Comparison of ENCODE assay signal across 9 cellular contexts in genomic region chr2:176653856-176654443, GRCh38.
A peak's percentile ranks its signal among the peaks of the same experiment; 100 is the strongest.
DNase-seq lines count a peak whose midpoint lies in the region; ATAC-seq and TF ChIP-seq lines count a peak whose summit lies in the region.
"Had no signal": no experiment of that assay in that cellular context is flagged by ENCODE, and none has a peak within 500 bp of the region (broad histone marks: within the 10 kb centered on the region; RNA-seq: fewer than 3 reads in every experiment).

No MANE protein-coding gene starts in this region.

- H4K5ac ChIP-seq in IMR-90 (ENCODE audit: low read depth, low read length), result no peak overlapping the region

- no peak overlapping the region for H3K4me2 ChIP-seq in IMR-90 (ENCODE audit: low read depth, low read length)
- H3K4me2 ChIP-seq: BLaER1 treated with 17β-estradiol and CSF1 and Interleukin-3, amounts not matched to agents 10 nM and 100 nM had no signal

- H2AK9ac ChIP-seq in IMR-90 (replicated peaks; ENCODE audit: low read depth, low read length, poor library complexity), result no peak overlapping the region

- DNase-seq in NCI-H2196 (lab: John Stamatoyannopoulos, UW; ENCODE audit: unreplicated experiment), result peak; percentile 39
- no peak for DNase-seq in NCI-H2196 treated with DMSO at 0.1 percent for 48 hours (lab: John Stamatoyannopoulos, UW; ENCODE audit: unreplicated experiment)
- peak; percentile 55 for DNase-seq in IMR-90
- no peak for DNase-seq in Panc1 (ENCODE audit: low read depth, low spot score)
- DNase-seq in caudate nucleus (lab: John Stamatoyannopoulos, UW), result peak in 36 of 61 donors; percentile 0 to 44 (median 9)
- peak in 1 of 2 donors; percentile 44 for DNase-seq in left lung
- DNase-seq in substantia nigra (lab: John Stamatoyannopoulos, UW), result peak in 35 of 49 donors; percentile 1 to 62 (median 27)

- TF ChIP-seq CTCF in IMR-90 (conservative IDR thresholded peaks at IDR 0.05; ENCODE audit: low read depth, low read length) (peak; percentile 59), Panc1 (IDR thresholded peaks at IDR 0.05) (peak; percentile 86), left lung (IDR thresholded peaks at IDR 0.05) (peak; percentile 52 to 56)

- H3K36me3 ChIP-seq in IMR-90 (ENCODE audit: control insufficient read depth, insufficient read depth, low read length) (no peaks in the 10 kb centered on the region), Panc1 (ENCODE audit: control insufficient read depth, insufficient read depth, low read length) (no peaks in the 10 kb centered on the region; the same call in 1 of the 2 replicates), left lung (no peaks in the 10 kb centered on the region)
- H3K36me3 ChIP-seq: BLaER1 treated with 17β-estradiol and CSF1 and Interleukin-3, amounts not matched to agents 10 nM and 100 nM had no signal

- no peak overlapping the region for H4K8ac ChIP-seq in IMR-90 (ENCODE audit: low read depth in 2 of 2, low read length in 2 of 2)

- intact Hi-C loops in IMR-90 (cut with micrococcal nuclease) (loop anchor here (5.0 to 10.0 kb wide), 2 partner anchors 493 to 1101 kb away; no protein-coding TSS in a partner anchor), Panc1 (cut with micrococcal nuclease; ENCODE audit: unreplicated experiment) (loop anchor here (5.0 kb wide), 3 partner anchors 158 to 527 kb away; partner anchors contain the start of gene HOXD8), left lung (cut with DNase I) (loop anchor here in 1 of 2 donors (10.0 kb wide), 1 partner anchor 161 kb away; no protein-coding TSS in a partner anchor)

- H2BK120ac ChIP-seq in IMR-90 (ENCODE audit: low read depth, low read length), result no peak overlapping the region

- POLR2A ChIA-PET in IMR-90 (lab: Charles Lee; ENCODE audit: unreplicated experiment), result no interaction called here
- POLR2A ChIA-PET in Panc1 (lab: Charles Lee), result no interaction called here

- H3K79me1 ChIP-seq in IMR-90 (ENCODE audit: low read depth in 1 of 2, low read length in 2 of 2), result no peaks in the 10 kb centered on the region

- H2AFZ ChIP-seq in IMR-90 (replicated peaks; ENCODE audit: low read length, poor library complexity), result no peak overlapping the region

- H4K20me1 ChIP-seq in IMR-90 (ENCODE audit: insufficient read depth, low read length), result no peaks in the 10 kb centered on the region
- H4K20me1 ChIP-seq: BLaER1 treated with 17β-estradiol and CSF1 and Interleukin-3, amounts not matched to agents 10 nM and 100 nM had no signal

- TF ChIP-seq RAD21 in IMR-90 (IDR thresholded peaks at IDR 0.05; ENCODE audit: low read length), result no peak; the same call in 1 of the 2 replicates

- no peak overlapping the region for H2BK5ac ChIP-seq in IMR-90 (ENCODE audit: low read depth, low read length, poor library complexity, severe bottlenecking)

- BruUV-seq in IMR-90 (replicated peaks; lab: Mats Ljungman, UMichigan), result no TSS peak
- BruUV-seq in Panc1 (replicated peaks; lab: Mats Ljungman, UMichigan), result no TSS peak

- no peak overlapping the region for H3K27ac ChIP-seq in IMR-90 (ENCODE audit: insufficient read depth, low read length)
- H3K27ac ChIP-seq in Panc1 (ENCODE audit: low read length), result no peak overlapping the region
- no peak overlapping the region for H3K27ac ChIP-seq in caudate nucleus (ENCODE audit: low read depth, low read length)
- no peak overlapping the region for H3K27ac ChIP-seq in left lung
- no peak overlapping the region for H3K27ac ChIP-seq in substantia nigra (ENCODE audit: low read depth, low read length, poor library complexity, severe bottlenecking)
- H3K27ac ChIP-seq: BLaER1 treated with 17β-estradiol and CSF1 and Interleukin-3, amounts not matched to agents 10 nM and 100 nM had no signal

- dilution Hi-C loops in IMR-90 (cut with HindIII; ENCODE audit: low sequenced_read_pairs, unreplicated experiment), result no loop called here

- no peak overlapping the region for H3K14ac ChIP-seq in IMR-90 (replicated peaks; ENCODE audit: low read depth, low read length)

- H3K9me1 ChIP-seq in IMR-90 (ENCODE audit: insufficient read depth, low read length), result no peaks in the 10 kb centered on the region

- H3K4ac ChIP-seq in IMR-90 (ENCODE audit: low read depth, low read length), result no peak overlapping the region

- H3K9ac ChIP-seq in IMR-90 (ENCODE audit: low read depth, low read length), result no peak overlapping the region
- H3K9ac ChIP-seq: BLaER1 treated with 17β-estradiol and CSF1 and Interleukin-3, amounts not matched to agents 10 nM and 100 nM had no signal

- CTCF ChIA-PET in IMR-90 (lab: Yijun Ruan, JAX) (interaction anchor here (0.6 to 1.9 kb wide), 9 partner anchors 10 to 543 kb away, joined by 3 to 11 read pairs (median 3); no protein-coding TSS in a partner anchor), Panc1 (lab: Charles Lee) (interaction anchor here (0.7 to 1.4 kb wide), 3 partner anchors 495 to 529 kb away, joined by 3 to 4 read pairs (median 3); no protein-coding TSS in a partner anchor)

- in situ Hi-C loops in IMR-90 (cut with MboI; ENCODE audit: low sequenced_read_pairs) (no loop called here), Panc1 (cut with HindIII; ENCODE audit: low pct_unique_long_range_greater_than_20kb, low sequenced_read_pairs) (no loop called here)

- H3K9me3 ChIP-seq in IMR-90 (ENCODE audit: control insufficient read depth, insufficient read depth, low read length) (no peaks in the 10 kb centered on the region), Panc1 (ENCODE audit: control insufficient read depth, insufficient read depth, low read depth, low read length) (no peaks in the 10 kb centered on the region), left lung (no peaks in the 10 kb centered on the region)
- H3K9me3 ChIP-seq: BLaER1 treated with 17β-estradiol and CSF1 and Interleukin-3, amounts not matched to agents 10 nM and 100 nM had no signal

- no peak overlapping the region for H2BK20ac ChIP-seq in IMR-90 (ENCODE audit: low read depth, low read length)

- H3K4me1 ChIP-seq in IMR-90 (ENCODE audit: control insufficient read depth, insufficient read depth, low read length), result no peaks in the 10 kb centered on the region
- H3K4me1 ChIP-seq in Panc1 (ENCODE audit: control insufficient read depth, insufficient read depth, low read length), result no peaks in the 10 kb centered on the region
- H3K4me1 ChIP-seq in left lung, result no peaks in the 10 kb centered on the region
- H3K4me1 ChIP-seq: BLaER1 treated with 17β-estradiol and CSF1 and Interleukin-3, amounts not matched to agents 10 nM and 100 nM had no signal

- H3K27me3 ChIP-seq in IMR-90 (ENCODE audit: control insufficient read depth, insufficient read depth, low read length), result no peaks in the 10 kb centered on the region; the same call in 1 of the 2 replicates
- no peaks in the 10 kb centered on the region for H3K27me3 ChIP-seq in Panc1 (ENCODE audit: control insufficient read depth, insufficient read depth, low read length)
- peaks cover 7 to 59% of the 10 kb centered on the region in 2 donors for H3K27me3 ChIP-seq in left lung
- H3K27me3 ChIP-seq: BLaER1 treated with 17β-estradiol and CSF1 and Interleukin-3, amounts not matched to agents 10 nM and 100 nM had no signal

- no peak overlapping the region for H3K4me3 ChIP-seq in IMR-90 (ENCODE audit: insufficient read depth, low read depth, low read length)
- no peak overlapping the region for H3K4me3 ChIP-seq in Panc1 (ENCODE audit: low read depth in 2 of 2, low read length in 2 of 2)
- H3K4me3 ChIP-seq in left lung, result no peak overlapping the region
- H3K4me3 ChIP-seq: BLaER1 treated with 17β-estradiol and CSF1 and Interleukin-3, amounts not matched to agents 10 nM and 100 nM had no signal

- H3K56ac ChIP-seq in IMR-90 (ENCODE audit: extremely low read depth, insufficient read depth, low read length), result no peak overlapping the region

- ATAC-seq in GM21526 (IDR thresholded peaks at IDR 0.05; ENCODE audit: low FRiP score, unreplicated experiment), result peak; percentile 69
- peak; percentile 86 for ATAC-seq in IMR-90 (ENCODE audit: low read depth)
- ATAC-seq in Panc1, result peak; percentile 92
- peak; percentile 89 for ATAC-seq in left lung

- no peak overlapping the region for H2BK15ac ChIP-seq in IMR-90 (ENCODE audit: low read depth, low read length)

- no peak overlapping the region for H2AK5ac ChIP-seq in IMR-90 (ENCODE audit: low read depth, low read length)

- no peak overlapping the region for H4K91ac ChIP-seq in IMR-90 (ENCODE audit: insufficient read depth, low read depth, low read length)

- H3K18ac ChIP-seq in IMR-90 (ENCODE audit: low read depth, low read length), result no peak overlapping the region

- 100% methylated on average over 1 of the region's 10 CpGs; no CpG with 5 or more reads in 1 of the 2 experiments for WGBS in IMR-90 (ENCODE audit: extremely low coverage in 2 of 2, insufficient read length in 1 of 2), 2 experiments

- TF ChIP-seq POLR2A in IMR-90 (IDR thresholded peaks at IDR 0.05; ENCODE audit: low read depth, low read length), result no peak

- no peak overlapping the region for H3K23ac ChIP-seq in IMR-90 (ENCODE audit: low read depth, low read length)

TF ChIP-seq in IMR-90, 13 proteins besides CTCF, POLR2A, EP300 and RAD21:
- TF ChIP-seq SMC3 (IDR thresholded peaks at IDR 0.05; ENCODE audit: low read depth, low read length) (peak; percentile 28; the same call in 1 of the 2 replicates), ELK1 (IDR thresholded peaks at IDR 0.05; ENCODE audit: borderline replicate concordance, low read depth, low read length) (no peak), MAFK (IDR thresholded peaks at IDR 0.05; ENCODE audit: low read depth, low read length) (no peak), CEBPB (IDR thresholded peaks at IDR 0.05; ENCODE audit: low read depth, low read length) (no peak), NFE2L2 (IDR thresholded peaks at IDR 0.05; ENCODE audit: low read depth, low read length) (no peak), BHLHE40 (IDR thresholded peaks at IDR 0.05; ENCODE audit: low read depth, low read length) (no peak), RCOR1 (IDR thresholded peaks at IDR 0.05; ENCODE audit: insufficient replicate concordance, low read length) (no peak)

Comparison
In these comparisons a context has a peak if more than half of its experiments do, and no peak if none do; other contexts are left out.
1. DNase-seq: peak in NCI-H2196 (single experiment), IMR-90 (single experiment), caudate nucleus (36 of 61) and substantia nigra (35 of 49); none in NCI-H2196 treated with DMSO at 0.1 percent for 48 hours (single experiment) and Panc1 (single experiment).
2. Peak in every context shown above with its lines, with median percentiles within 50 percentile points of each other: ATAC-seq and CTCF ChIP-seq.